9 cellular contexts compared by ENCODE assay signal in the genomic region with DNA sequence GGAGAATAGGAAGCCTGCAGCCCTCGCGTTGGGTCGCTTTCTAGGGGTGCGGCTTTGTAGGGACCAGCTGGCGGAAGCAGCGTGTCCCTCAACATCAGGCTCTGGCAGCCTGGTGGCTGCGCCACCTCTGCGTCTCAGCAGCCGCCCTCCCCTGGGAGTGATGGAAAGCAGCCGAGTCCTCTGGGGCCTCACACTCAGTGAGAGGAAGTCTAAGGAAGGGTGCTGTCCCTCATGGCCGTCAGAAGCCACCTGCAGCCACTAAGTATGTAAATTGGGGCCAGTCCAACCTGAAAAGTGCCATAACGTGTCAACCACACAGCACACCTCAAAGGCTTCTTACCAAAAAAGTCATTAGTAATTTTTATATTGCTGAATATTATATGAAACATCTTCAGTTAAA.
DNase-seq lines count a peak whose midpoint lies in the region; ATAC-seq lines count a peak whose summit lies in the region.
"Had no signal": no experiment of that assay in that cellular context is flagged by ENCODE, and none has a peak within 500 bp of the region (broad histone marks: within the 10 kb centered on the region; RNA-seq: fewer than 3 reads in every experiment).

No MANE protein-coding gene starts in this region.

- peak; percentile 61 for DNase-seq in NCI-H1436 (lab: John Stamatoyannopoulos, UW)
- no peak for DNase-seq in NCI-H1436 treated with DMSO at 0.1 percent for 48 hours (lab: John Stamatoyannopoulos, UW)
- DNase-seq in superior temporal gyrus (ENCODE audit: extremely low spot score), result no peak
- DNase-seq in islet precursor cell, result no peak
- no peak for DNase-seq in NCI-H774 (lab: John Stamatoyannopoulos, UW)
- DNase-seq: psoas muscle had no signal

- ATAC-seq in GM21423 (IDR thresholded peaks at IDR 0.05; ENCODE audit: unreplicated experiment) (peak; percentile 93), HG03159 (IDR thresholded peaks at IDR 0.05; ENCODE audit: unreplicated experiment) (peak; percentile 88), esophagus mucosa (peak; percentile 35)
- ATAC-seq: psoas muscle had no signal

Comparison
In these comparisons a context has a peak if more than half of its experiments do, and no peak if none do; other contexts are left out.
1. ATAC-seq: peak in every context shown above with its lines; median percentile 93 in GM21423; 88 in HG03159; 35 in esophagus mucosa.